17 cellular contexts compared by ENCODE assay signal in the genomic region with DNA sequence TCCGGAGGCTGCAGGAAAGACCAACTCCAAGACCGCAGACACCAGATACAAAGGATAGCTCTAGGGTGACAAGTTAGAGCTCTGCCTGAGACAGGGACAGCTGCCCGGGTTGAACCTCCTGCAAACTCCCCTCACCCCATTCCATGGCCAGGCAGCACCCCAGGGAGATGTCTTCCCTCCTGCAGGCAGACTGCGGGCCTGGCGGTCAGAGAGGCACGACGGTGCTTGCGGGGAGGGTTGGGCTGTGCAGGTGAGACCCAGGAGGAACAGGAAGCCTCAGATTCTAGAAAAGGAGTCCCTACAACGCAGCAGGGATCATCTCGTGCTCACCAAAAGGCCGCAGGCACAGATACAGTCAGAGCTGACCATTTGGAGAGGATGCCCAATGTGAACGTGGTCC. TPM values are rescaled to one million over a fixed set of nuclear protein-coding genes. Genes with fewer than 3 reads are reported as not detected.
"Had no signal": no experiment of that assay in that cellular context is flagged by ENCODE, and none has a peak within 500 bp of the region (broad histone marks: within the 10 kb centered on the region; RNA-seq: fewer than 3 reads in every experiment).

No MANE protein-coding gene starts in this region.

- H3K27ac ChIP-seq: cardiac muscle cell, hepatocyte, spleen had no signal

- ATAC-seq: activated CD8-positive, alpha-beta T cell treated with anti-CD3 and anti-CD28 coated beads for 36 hours; sciatic nerve; T-cell had no signal

- H3K4me1 Mint-ChIP-seq: nephron had no signal

- H3K4me3 Mint-ChIP-seq: nephron, type B pancreatic cell had no signal

- DNase-seq: activated CD4-positive, alpha-beta T cell treated with anti-CD3 and anti-CD28 coated beads for 4 hours; activated CD8-positive, alpha-beta T cell treated with anti-CD3 and anti-CD28 coated beads for 36 hours; activated gamma-delta T cell; activated T-cell treated with anti-CD3 and anti-CD28 coated beads for 4 hours; cortex of kidney; effector memory CD4-positive, alpha-beta T cell; kidney glomerular epithelial cell; spleen; stimulated activated CD4-positive, alpha-beta T cell treated with anti-CD3 and anti-CD28 coated beads, Interleukin-1b, Interleukin-23, amount 100 ng/mL, for 48 hours; stimulated activated naive CD4-positive, alpha-beta T cell; T-cell had no signal

- H3K27me3 Mint-ChIP-seq: activated CD8-positive, alpha-beta T cell treated with anti-CD3 and anti-CD28 coated beads for 36 hours; T-cell had no signal

- H3K27me3 ChIP-seq: cardiac muscle cell, hepatocyte, spleen had no signal

- H3K4me3 ChIP-seq: cardiac muscle cell, hepatocyte, spleen had no signal

- H3K9me3 Mint-ChIP-seq: activated CD8-positive, alpha-beta T cell treated with anti-CD3 and anti-CD28 coated beads for 36 hours; T-cell; type B pancreatic cell had no signal

- H3K36me3 ChIP-seq: cardiac muscle cell had no signal

- H3K27ac Mint-ChIP-seq: nephron, type B pancreatic cell had no signal

RNA-seq across cellular contexts. Expression of gene CARD11, which starts 34.6 kb away (rescaled TPM):
- total RNA-seq: SK-MEL-5 had no signal
